ENCODE assay signal across 18 cellular contexts in genomic region chr1:87820667-87821066, GRCh38.
"Had no signal": no experiment of that assay in that cellular context is flagged by ENCODE, and none has a peak within 500 bp of the region (broad histone marks: within the 10 kb centered on the region; RNA-seq: fewer than 3 reads in every experiment).

No MANE protein-coding gene starts in this region.

- H3K36me3 Mint-ChIP-seq: activated naive CD4-positive, alpha-beta T cell treated with anti-CD3 and anti-CD28 coated beads, Interleukin-2, amount 50 U/mL, for 24 hours; stimulated activated effector memory CD8-positive, alpha-beta T cell treated with anti-CD3 and anti-CD28 coated beads, Interleukin-12 subunit alpha, Interleukin-12 subunit beta, amount 100 ng/mL, for 72 hours had no signal

- H3K4me3 Mint-ChIP-seq: activated CD4-positive, alpha-beta T cell treated with anti-CD3 and anti-CD28 coated beads for 36 hours; activated CD8-positive, alpha-beta T cell treated with anti-CD3 and anti-CD28 coated beads for 36 hours; activated naive CD4-positive, alpha-beta T cell treated with anti-CD3 and anti-CD28 coated beads, Interleukin-2, amount 50 U/mL, for 24 hours; central memory CD8-positive, alpha-beta T cell; stimulated activated effector memory CD8-positive, alpha-beta T cell treated with anti-CD3 and anti-CD28 coated beads, Interleukin-12 subunit alpha, Interleukin-12 subunit beta, amount 100 ng/mL, for 72 hours had no signal

- H3K4me3 ChIP-seq: adrenal gland, coronary artery, gastrocnemius medialis, heart left ventricle, pancreas, tibial artery, uterus had no signal

- H3K27me3 Mint-ChIP-seq: activated CD4-positive, alpha-beta T cell treated with anti-CD3 and anti-CD28 coated beads for 36 hours; activated naive CD4-positive, alpha-beta T cell treated with anti-CD3 and anti-CD28 coated beads, Interleukin-2, amount 50 U/mL, for 24 hours had no signal

- H3K27me3 ChIP-seq: adrenal gland, gastrocnemius medialis, heart left ventricle, pancreas, tibial artery, uterus had no signal

- H3K36me3 ChIP-seq: adrenal gland, gastrocnemius medialis, heart left ventricle, pancreas, tibial artery, uterus, WERI-Rb-1 had no signal

- ATAC-seq: activated CD4-positive, alpha-beta T cell treated with anti-CD3 and anti-CD28 coated beads for 36 hours; activated CD8-positive, alpha-beta T cell treated with anti-CD3 and anti-CD28 coated beads for 36 hours; gastrocnemius medialis; heart left ventricle; pancreas; stimulated activated effector memory CD8-positive, alpha-beta T cell treated with anti-CD3 and anti-CD28 coated beads, Interleukin-12 subunit alpha, Interleukin-12 subunit beta, amount 100 ng/mL, for 72 hours had no signal

- DNase-seq: activated CD4-positive, alpha-beta T cell treated with anti-CD3 and anti-CD28 coated beads for 36 hours; activated CD8-positive, alpha-beta T cell treated with anti-CD3 and anti-CD28 coated beads for 36 hours; activated effector memory CD4-positive, alpha-beta T cell treated with anti-CD3 and anti-CD28 coated beads, Interleukin-2, amount 50 U/mL, for 16 hours; activated T-cell treated with anti-CD3 and anti-CD28 coated beads, Interleukin-2, amount 50 U/mL, for 48 hours; adrenal gland; effector memory CD4-positive, alpha-beta T cell; gastrocnemius medialis; heart left ventricle; pancreas; T-helper 1 cell; T1000; tibial artery; uterus; WERI-Rb-1 had no signal

- H3K27ac ChIP-seq: adrenal gland, coronary artery, gastrocnemius medialis, heart left ventricle, pancreas, tibial artery, uterus, WERI-Rb-1 had no signal

- H3K9me3 ChIP-seq: adrenal gland, gastrocnemius medialis, heart left ventricle, pancreas, tibial artery, uterus had no signal

- H3K4me1 ChIP-seq: adrenal gland, gastrocnemius medialis, heart left ventricle, pancreas, uterus had no signal

- H3K9me3 Mint-ChIP-seq: activated CD8-positive, alpha-beta T cell treated with anti-CD3 and anti-CD28 coated beads for 36 hours; activated naive CD4-positive, alpha-beta T cell treated with anti-CD3 and anti-CD28 coated beads, Interleukin-2, amount 50 U/mL, for 24 hours; central memory CD8-positive, alpha-beta T cell; stimulated activated effector memory CD8-positive, alpha-beta T cell treated with anti-CD3 and anti-CD28 coated beads, Interleukin-12 subunit alpha, Interleukin-12 subunit beta, amount 100 ng/mL, for 72 hours had no signal

- H3K27ac Mint-ChIP-seq: activated CD4-positive, alpha-beta T cell treated with anti-CD3 and anti-CD28 coated beads for 36 hours; activated CD8-positive, alpha-beta T cell treated with anti-CD3 and anti-CD28 coated beads for 36 hours; activated naive CD4-positive, alpha-beta T cell treated with anti-CD3 and anti-CD28 coated beads, Interleukin-2, amount 50 U/mL, for 24 hours; stimulated activated effector memory CD8-positive, alpha-beta T cell treated with anti-CD3 and anti-CD28 coated beads, Interleukin-12 subunit alpha, Interleukin-12 subunit beta, amount 100 ng/mL, for 72 hours had no signal

- H3K4me1 Mint-ChIP-seq: activated CD4-positive, alpha-beta T cell treated with anti-CD3 and anti-CD28 coated beads for 36 hours; activated naive CD4-positive, alpha-beta T cell treated with anti-CD3 and anti-CD28 coated beads, Interleukin-2, amount 50 U/mL, for 24 hours; central memory CD8-positive, alpha-beta T cell; stimulated activated effector memory CD8-positive, alpha-beta T cell treated with anti-CD3 and anti-CD28 coated beads, Interleukin-12 subunit alpha, Interleukin-12 subunit beta, amount 100 ng/mL, for 72 hours had no signal
